ENCODE assay signal across 30 cellular contexts in genomic region chr17:7744416-7744815, GRCh38. TPM values are rescaled to one million over a fixed set of nuclear protein-coding genes. Genes with fewer than 3 reads are reported as not detected.
DNase-seq lines count a peak whose midpoint lies in the region; ATAC-seq and TF ChIP-seq lines count a peak whose summit lies in the region.
"Had no signal": no experiment of that assay in that cellular context is flagged by ENCODE, and none has a peak within 500 bp of the region (broad histone marks: within the 10 kb centered on the region; RNA-seq: fewer than 3 reads in every experiment).

No MANE protein-coding gene starts in this region.

- intact Hi-C loops in left colon (cut with DNase I, micrococcal nuclease) (loop anchor here in 1 of 2 donors (5.0 kb wide), 1 partner anchor 108 kb away; no protein-coding TSS in a partner anchor), uterus (cut with DNase I; ENCODE audit: low total_unique reads) (loop anchor here (10.0 kb wide), 1 partner anchor 80 kb away; no protein-coding TSS in a partner anchor)

- TF ChIP-seq EP300 in suprapubic skin (IDR thresholded peaks at IDR 0.05), result no peak

- TF ChIP-seq POLR2A in uterus (IDR thresholded peaks at IDR 0.05) (no peak), suprapubic skin (IDR thresholded peaks at IDR 0.05) (no peak)

- no peaks in the 10 kb centered on the region for H3K36me3 Mint-ChIP-seq in chondrocyte (ENCODE audit: low read depth)
- H3K36me3 Mint-ChIP-seq: activated naive CD4-positive, alpha-beta T cell treated with anti-CD3 and anti-CD28 coated beads, Interleukin-2, amount 10 ng/mL, durations not matched to agents 7 days and 5 days; immature natural killer cell; mesothelial cell of epicardium; naive B cell had no signal

- DNase-seq in MV-4-11 (lab: John Stamatoyannopoulos, UW) (peak; percentile 61), chondrocyte (ENCODE audit: low spot score) (peak; percentile 17), left colon (no peak), uterus (no peak), suprapubic skin (ENCODE audit: low spot score in 2 of 2) (no peak)
- DNase-seq: activated CD4-positive, alpha-beta T cell treated with anti-CD3 and anti-CD28 coated beads for 4 hours; activated CD8-positive, alpha-beta T cell treated with anti-CD3 and anti-CD28 coated beads, Interleukin-2, amount 10 ng/mL, durations not matched to agents 7 days and 5 days; activated naive CD4-positive, alpha-beta T cell treated with anti-CD3 and anti-CD28 coated beads, Interleukin-2, amount 10 ng/mL, durations not matched to agents 7 days and 5 days; amygdala; brain microvascular endothelial cell; C1 segment of cervical spinal cord; COR-L47; hypothalamus; immature natural killer cell; left ventricle myocardium superior; naive B cell; NCI-H1105 treated with DMSO at 0.1 percent for 48 hours; NCI-H1930; NCI-H526; occipital lobe; stimulated activated CD4-positive, alpha-beta T cell treated with anti-CD3 and anti-CD28 coated beads, Interleukin-4, amount 100 ng/mL, for 24 hours; T1000; transverse colon; WERI-Rb-1 had no signal

- H3K27me3 ChIP-seq in uterus (no peaks in the 10 kb centered on the region), suprapubic skin (no peaks in the 10 kb centered on the region)

- H3K27me3 Mint-ChIP-seq in chondrocyte (ENCODE audit: low read depth), result peaks cover 12% of the 10 kb centered on the region

- 71% methylated on average over 8 of the region's 8 CpGs for WGBS in suprapubic skin

- peak overlapping the region; percentile 7 to 10 for H3K27ac ChIP-seq in uterus
- no peak overlapping the region for H3K27ac ChIP-seq in suprapubic skin
- H3K27ac ChIP-seq: brain microvascular endothelial cell, SJSA1, transverse colon, WERI-Rb-1 had no signal

- H3K4me3 ChIP-seq in uterus (no peak overlapping the region), suprapubic skin (no peak overlapping the region)
- H3K4me3 ChIP-seq: SJSA1, transverse colon had no signal

- peaks cover 0 to 7% of the 10 kb centered on the region in 2 donors for H3K4me1 ChIP-seq in uterus
- peaks cover 3% of the 10 kb centered on the region for H3K4me1 ChIP-seq in suprapubic skin

- peaks cover 2% of the 10 kb centered on the region for H3K9me3 Mint-ChIP-seq in chondrocyte (ENCODE audit: low read depth)
- H3K9me3 Mint-ChIP-seq: activated naive CD4-positive, alpha-beta T cell treated with anti-CD3 and anti-CD28 coated beads, Interleukin-2, amount 10 ng/mL, durations not matched to agents 7 days and 5 days; activated T-helper 17 cell treated with anti-CD3 and anti-CD28 coated beads, Interleukin-2, amount 50 U/mL, for 72 hours; naive B cell had no signal

- H3K4me3 Mint-ChIP-seq in chondrocyte (ENCODE audit: unreplicated experiment), result no peak overlapping the region
- H3K4me3 Mint-ChIP-seq: activated CD8-positive, alpha-beta T cell treated with anti-CD3 and anti-CD28 coated beads, Interleukin-2, amount 10 ng/mL, durations not matched to agents 7 days and 5 days; activated naive CD4-positive, alpha-beta T cell treated with anti-CD3 and anti-CD28 coated beads, Interleukin-2, amount 10 ng/mL, durations not matched to agents 7 days and 5 days; activated T-helper 17 cell treated with anti-CD3 and anti-CD28 coated beads, Interleukin-2, amount 50 U/mL, for 72 hours; immature natural killer cell; mesothelial cell of epicardium; naive B cell had no signal

- H3K36me3 ChIP-seq in uterus (no peaks in the 10 kb centered on the region), suprapubic skin (no peaks in the 10 kb centered on the region)
- H3K36me3 ChIP-seq: brain microvascular endothelial cell, SJSA1, transverse colon, WERI-Rb-1 had no signal

- peaks cover 17% of the 10 kb centered on the region for H3K4me1 Mint-ChIP-seq in chondrocyte (ENCODE audit: low read depth)
- H3K4me1 Mint-ChIP-seq: activated naive CD4-positive, alpha-beta T cell treated with anti-CD3 and anti-CD28 coated beads, Interleukin-2, amount 10 ng/mL, durations not matched to agents 7 days and 5 days; activated T-helper 17 cell treated with anti-CD3 and anti-CD28 coated beads, Interleukin-2, amount 50 U/mL, for 72 hours; immature natural killer cell; naive B cell had no signal

- H3K9me3 ChIP-seq in uterus (no peaks in the 10 kb centered on the region), suprapubic skin (no peaks in the 10 kb centered on the region)
- H3K9me3 ChIP-seq: SJSA1, transverse colon had no signal

- ATAC-seq in left colon (peak; percentile 60), HG02678 (IDR thresholded peaks at IDR 0.05; ENCODE audit: unreplicated experiment) (no peak), HG03354 (IDR thresholded peaks at IDR 0.05; ENCODE audit: poor library complexity, severe bottlenecking, unreplicated experiment) (no peak)

- no peak for TF ChIP-seq CTCF in chondrocyte (IDR thresholded peaks at IDR 0.05)
- no peak for TF ChIP-seq CTCF in uterus (IDR thresholded peaks at IDR 0.05)
- TF ChIP-seq CTCF in suprapubic skin (IDR thresholded peaks at IDR 0.05), result no peak

- H3K27ac Mint-ChIP-seq in chondrocyte (ENCODE audit: unreplicated experiment), result no peak overlapping the region
- H3K27ac Mint-ChIP-seq: activated CD8-positive, alpha-beta T cell treated with anti-CD3 and anti-CD28 coated beads, Interleukin-2, amount 10 ng/mL, durations not matched to agents 7 days and 5 days; activated naive CD4-positive, alpha-beta T cell treated with anti-CD3 and anti-CD28 coated beads, Interleukin-2, amount 10 ng/mL, durations not matched to agents 7 days and 5 days; activated T-helper 17 cell treated with anti-CD3 and anti-CD28 coated beads, Interleukin-2, amount 50 U/mL, for 72 hours; immature natural killer cell; mesothelial cell of epicardium had no signal

RNA-seq across cellular contexts. Expression of gene DNAH2, which starts 26.9 kb away (rescaled TPM):
- total RNA-seq in chondrocyte, result not detected in 3 replicates
- total RNA-seq in left colon, result under 1 TPM; 0.22 to 0.61 TPM
- 1 to 10 TPM in 1 of 4 donors, under 1 TPM in 3; under 0.01 to 1.4 (median 0.48) TPM for total RNA-seq in uterus
- under 1 TPM in 2 of 4 donors, not detected in 2; 0.08 to 0.19 TPM for total RNA-seq in suprapubic skin
- total RNA-seq: activated CD8-positive, alpha-beta T cell treated with anti-CD3 and anti-CD28 coated beads, Interleukin-2, amount 10 ng/mL, durations not matched to agents 7 days and 5 days; glomerular endothelial cell; SJSA1 had no signal

RNA-seq across cellular contexts. Expression of gene EFNB3, which starts 39.4 kb away (rescaled TPM):
- 4.1 to 6.5 TPM (median 6.4 TPM) in 3 replicates for total RNA-seq in chondrocyte
- total RNA-seq in left colon, result under 1 TPM; 0.25 to 0.34 TPM
- total RNA-seq in uterus, result 10 to 100 TPM in 2 of 4 donors, under 1 TPM in 2; 0.26 to 13.1 (median 5.6) TPM
- 1 to 10 TPM; 6.2 to 9.2 (median 9.0) TPM for total RNA-seq in suprapubic skin
- total RNA-seq: activated CD8-positive, alpha-beta T cell treated with anti-CD3 and anti-CD28 coated beads, Interleukin-2, amount 10 ng/mL, durations not matched to agents 7 days and 5 days; activated T-helper 17 cell treated with anti-CD3 and anti-CD28 coated beads, Interleukin-2, amount 50 U/mL, for 72 hours; SJSA1 had no signal

RNA-seq across cellular contexts. Expression of gene WRAP53, which starts 56.1 kb away (rescaled TPM):
- total RNA-seq in chondrocyte (6.5 to 12.6 TPM (median 7.1 TPM) in 3 replicates), left colon (1 to 10 TPM; 6.4 to 9.7 TPM), uterus (1 to 10 TPM; 1.0 to 8.8 (median 6.2) TPM), suprapubic skin (1 to 10 TPM; 3.9 to 7.6 (median 5.5) TPM)

RNA-seq across cellular contexts. Expression of gene TP53, which starts 57.1 kb away (rescaled TPM):
- total RNA-seq in chondrocyte (74.5 to 77.7 TPM (median 74.9 TPM) in 3 replicates), left colon (10 to 100 TPM; 47.3 to 60.0 TPM), uterus (10 to 100 TPM in 3 of 4 donors, 1 to 10 TPM in 1; 5.9 to 58.3 (median 30.7) TPM), suprapubic skin (10 to 100 TPM; 37.2 to 77.2 (median 65.2) TPM)

Comparison
In these comparisons a context has a peak if more than half of its experiments do, and no peak if none do; other contexts are left out.
1. DNase-seq: peak in MV-4-11 (single experiment) and chondrocyte (single experiment); none in left colon (0 of 2), uterus (0 of 2) and suprapubic skin (0 of 2).